In the genomic region with DNA sequence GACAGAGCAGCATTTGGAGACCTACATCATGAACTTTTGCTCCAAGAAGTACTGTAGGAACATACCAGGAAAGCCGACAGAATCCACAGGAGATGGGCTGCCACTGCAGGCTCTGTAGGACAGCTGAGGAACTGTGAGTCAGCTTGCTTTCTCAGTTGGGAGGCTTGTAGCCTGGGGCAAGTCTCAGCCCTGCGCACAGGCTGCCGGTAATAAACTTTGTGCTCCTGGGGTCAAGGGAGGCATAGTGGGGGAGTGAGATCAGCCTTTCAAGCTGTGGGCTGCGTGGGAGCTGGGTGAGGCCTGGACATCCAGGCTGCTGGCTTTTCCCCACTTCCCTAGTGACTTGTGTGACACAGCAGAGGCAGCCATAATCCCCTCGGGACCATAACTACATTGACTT, we compare ENCODE assay signal across 14 cellular contexts.
"Had no signal": no experiment of that assay in that cellular context is flagged by ENCODE, and none has a peak within 500 bp of the region (broad histone marks: within the 10 kb centered on the region; RNA-seq: fewer than 3 reads in every experiment).

No MANE protein-coding gene starts in this region.

- H3K4me1 ChIP-seq: heart left ventricle, left lung, testis had no signal

- ATAC-seq: activated CD8-positive, alpha-beta T cell treated with anti-CD3 and anti-CD28 coated beads, Interleukin-2, amount 10 ng/mL, durations not matched to agents 7 days and 5 days; left lung; stimulated activated naive CD8-positive, alpha-beta T cell treated with anti-CD3 and anti-CD28 coated beads, Interleukin-15, Interleukin-2, amounts not matched to agents 100 U/mL and 50 U/mL, for 24 hours had no signal

- H3K27ac Mint-ChIP-seq: activated CD8-positive, alpha-beta T cell treated with anti-CD3 and anti-CD28 coated beads, Interleukin-2, amount 10 ng/mL, durations not matched to agents 7 days and 5 days; memory B cell; nephron progenitor cell had no signal

- H3K4me1 Mint-ChIP-seq: memory B cell, nephron progenitor cell had no signal

- H3K27ac ChIP-seq: cardiac muscle cell, heart left ventricle, left lung, testis, WERI-Rb-1 had no signal

- H3K36me3 ChIP-seq: cardiac muscle cell, heart left ventricle, left lung, WERI-Rb-1 had no signal

- H3K36me3 Mint-ChIP-seq: memory B cell had no signal

- H3K4me3 ChIP-seq: cardiac muscle cell, heart left ventricle, left lung, testis had no signal

- H3K27me3 Mint-ChIP-seq: memory B cell had no signal

- H3K9me3 ChIP-seq: testis had no signal

- DNase-seq: activated CD4-positive, alpha-beta T cell treated with anti-CD3 and anti-CD28 coated beads for 4 hours; activated CD8-positive, alpha-beta memory T cell treated with anti-CD3 and anti-CD28 coated beads, Interleukin-2, amount 50 U/mL, for 48 hours; activated CD8-positive, alpha-beta T cell treated with anti-CD3 and anti-CD28 coated beads, Interleukin-2, amount 10 ng/mL, durations not matched to agents 7 days and 5 days; activated naive CD4-positive, alpha-beta T cell; effector CD8-positive, alpha-beta T cell; heart left ventricle; nephron progenitor cell; stimulated activated CD4-positive, alpha-beta T cell treated with anti-CD3 and anti-CD28 coated beads, Interleukin-12 subunit alpha, Interleukin-12 subunit beta, amount 100 ng/mL, for 4 hours; stimulated activated naive CD8-positive, alpha-beta T cell treated with anti-CD3 and anti-CD28 coated beads, Interleukin-15, Interleukin-2, amounts not matched to agents 100 U/mL and 50 U/mL, for 24 hours; testis; WERI-Rb-1 had no signal

- H3K4me3 Mint-ChIP-seq: activated CD8-positive, alpha-beta T cell treated with anti-CD3 and anti-CD28 coated beads, Interleukin-2, amount 10 ng/mL, durations not matched to agents 7 days and 5 days; memory B cell; nephron progenitor cell had no signal

- H3K27me3 ChIP-seq: cardiac muscle cell, heart left ventricle, left lung, testis had no signal
